ENCODE assay signal across 32 cellular contexts in the genomic region with DNA sequence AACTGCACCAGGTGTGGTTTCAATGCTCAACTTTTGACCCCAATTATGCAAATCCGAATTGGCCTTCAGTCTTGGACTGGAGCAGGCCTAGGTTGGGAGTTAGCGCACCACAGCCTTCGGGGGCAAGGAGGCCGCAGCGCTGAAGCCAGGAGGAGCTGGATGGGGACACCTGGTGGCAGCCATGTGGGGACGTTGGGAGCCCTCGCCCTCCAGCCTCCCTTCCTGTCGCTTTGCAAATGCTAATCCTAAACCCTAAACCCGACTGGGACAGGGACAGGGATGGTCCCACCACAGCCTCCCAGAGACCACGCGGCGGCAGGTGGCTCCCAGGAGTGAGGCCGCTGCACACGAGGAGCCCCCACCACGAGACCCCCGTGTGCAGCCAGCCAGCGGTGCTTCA. TPM values are rescaled to one million over a fixed set of nuclear protein-coding genes. Genes with fewer than 3 reads are reported as not detected.
DNase-seq lines count a peak whose midpoint lies in the region; ATAC-seq, FAIRE-seq and TF ChIP-seq lines count a peak whose summit lies in the region.
"Had no signal": no experiment of that assay in that cellular context is flagged by ENCODE, and none has a peak within 500 bp of the region (broad histone marks: within the 10 kb centered on the region; RNA-seq: fewer than 3 reads in every experiment).

No MANE protein-coding gene starts in this region.

- H3K4me1 ChIP-seq in HepG2 (ENCODE audit: insufficient read depth, low read length) (peaks cover 20% of the 10 kb centered on the region), right lobe of liver (no peaks in the 10 kb centered on the region), OCI-LY7 (ENCODE audit: insufficient read depth, low read length, poor library complexity, severe bottlenecking) (peaks cover 22% of the 10 kb centered on the region), trophoblast cell (ENCODE audit: control insufficient read depth in 1 of 2, insufficient read depth in 2 of 2, low read length in 2 of 2) (no peaks in the 10 kb centered on the region)
- H3K4me1 ChIP-seq: adrenal gland, gastrocnemius medialis, HAP-1, sigmoid colon, vagina had no signal

- intact Hi-C loops in HepG2 (cut with micrococcal nuclease; ENCODE audit: unreplicated experiment) (no loop called here), right lobe of liver (cut with DNase I) (no loop called here), OCI-LY7 (cut with micrococcal nuclease; ENCODE audit: unreplicated experiment) (loop anchor here (10.0 kb wide), 1 partner anchor 848 kb away; no protein-coding TSS in a partner anchor), lower leg skin (cut with DNase I; ENCODE audit: low total_unique reads) (no loop called here)

- H3K36me3 ChIP-seq in HepG2 (replicated peaks in 1 of 2; ENCODE audit: control insufficient read depth in 1 of 2, insufficient read depth in 2 of 2, low read length in 2 of 2) (peaks cover 38 to 54% of the 10 kb centered on the region in 2 experiments), right lobe of liver (peaks cover 0 to 20% (median 0%) of the 10 kb centered on the region in 4 donors), OCI-LY7 (ENCODE audit: insufficient read depth, low read length) (peaks cover 94% of the 10 kb centered on the region), trophoblast cell (ENCODE audit: control insufficient read depth in 1 of 2, insufficient read depth in 2 of 2, low read length in 2 of 2) (peaks cover 48 to 56% of the 10 kb centered on the region in 2 experiments)

- no peak overlapping the region for H2BK12ac ChIP-seq in trophoblast cell (ENCODE audit: low read length)

- no peak overlapping the region for H4K12ac ChIP-seq in trophoblast cell (ENCODE audit: low read depth, low read length)

- ATAC-seq in HepG2 = peak; percentile 13; the same call in 2 of the 3 replicates
- no peak for ATAC-seq in right lobe of liver
- ATAC-seq: activated CD4-positive, alpha-beta T cell treated with anti-CD3 and anti-CD28 coated beads for 36 hours; activated CD8-positive, alpha-beta T cell treated with anti-CD3 and anti-CD28 coated beads for 36 hours; gastrocnemius medialis; left lobe of liver; stimulated activated naive CD8-positive, alpha-beta T cell treated with anti-CD3 and anti-CD28 coated beads, Interleukin-15, amount 100 ng/mL, for 72 hours had no signal

- no peak overlapping the region for H3K23ac ChIP-seq in trophoblast cell (ENCODE audit: low read length)

- no peak overlapping the region for H3K27ac ChIP-seq in HepG2 (ENCODE audit: extremely low read length, insufficient read depth, low read length)
- H3K27ac ChIP-seq in right lobe of liver = no peak overlapping the region
- H3K27ac ChIP-seq in OCI-LY7 (ENCODE audit: low read depth, low read length, poor library complexity, severe bottlenecking) = no peak overlapping the region
- H3K27ac ChIP-seq in trophoblast cell (ENCODE audit: low read depth, low read length) = no peak overlapping the region
- H3K27ac ChIP-seq: adrenal gland, gastrocnemius medialis, HL-60, sigmoid colon, thoracic aorta, vagina had no signal

- H4K8ac ChIP-seq in trophoblast cell (ENCODE audit: low read depth, low read length) = no peak overlapping the region

- 94% methylated on average over 13 of the region's 17 CpGs for WGBS in HepG2 (ENCODE audit: low lambda C conversion rate)
- WGBS in right lobe of liver (ENCODE audit: insufficient coverage, low coverage, low lambda C conversion rate, missing lambda C conversion rate) = no CpG with 5 or more reads among the region's 17 CpGs
- WGBS in lower leg skin, 2 donors = 89 to 91% methylated on average over 15 to 17 of the region's 17 CpGs
- no CpG with 5 or more reads among the region's 17 CpGs for WGBS in trophoblast cell (ENCODE audit: extremely low coverage, insufficient coverage, insufficient read length)

- POLR2A ChIA-PET in HepG2 (lab: Yijun Ruan, JAX) = interaction anchor here (0.5 to 2.0 kb wide), 2 partner anchors 59 to 197 kb away, joined by 3 to 9 read pairs; a partner anchor contains a TSS
- POLR2A ChIA-PET in OCI-LY7 (lab: Charles Lee) = no interaction called here

- TF ChIP-seq CTCF in HepG2 (CRISPR knock-in tag; IDR thresholded peaks at IDR 0.05) = peak; percentile 43; the same call in 1 of the 2 replicates
- TF ChIP-seq CTCF in right lobe of liver (IDR thresholded peaks at IDR 0.05) = no peak
- TF ChIP-seq CTCF in OCI-LY7 (conservative IDR thresholded peaks at IDR 0.05; ENCODE audit: low read length) = 0 out of 2 replicates have a peak, but pooled peaks have one; percentile 13
- no peak for TF ChIP-seq CTCF in lower leg skin (IDR thresholded peaks at IDR 0.05)

- no peak overlapping the region for H3K14ac ChIP-seq in trophoblast cell (ENCODE audit: low read length)

- TF ChIP-seq POLR2A in HepG2 (IDR thresholded peaks at IDR 0.05; ENCODE audit: insufficient read depth in 1 of 2, low read depth in 2 of 2, low read length in 2 of 2) (no peak), right lobe of liver (IDR thresholded peaks at IDR 0.05) (no peak), lower leg skin (IDR thresholded peaks at IDR 0.05) (no peak)

- DNase-seq in HepG2 (ENCODE audit: low spot score) = no peak
- no peak for DNase-seq in right lobe of liver
- no peak for DNase-seq in OCI-LY7 (ENCODE audit: low spot score)
- peak; percentile 9 for DNase-seq in iPS DF 19.7 (ENCODE audit: low read depth, low spot score)
- DNase-seq in NOMO-1 treated with DMSO at 0.1 percent for 48 hours (lab: John Stamatoyannopoulos, UW; ENCODE audit: unreplicated experiment) = no peak
- no peak for DNase-seq in lower leg skin (ENCODE audit: low spot score in 2 of 2)
- no peak for DNase-seq in NCI-H2171 treated with DMSO at 0.1 percent for 48 hours (lab: John Stamatoyannopoulos, UW)
- DNase-seq in trophoblast cell = no peak
- DNase-seq: ACHN; activated CD4-positive, alpha-beta T cell treated with anti-CD3 and anti-CD28 coated beads for 36 hours; activated CD8-positive, alpha-beta memory T cell treated with anti-CD3 and anti-CD28 coated beads, Interleukin-2, amount 50 U/mL, for 48 hours; activated CD8-positive, alpha-beta T cell treated with anti-CD3 and anti-CD28 coated beads for 36 hours; activated naive CD4-positive, alpha-beta T cell treated with anti-CD3 and anti-CD28 coated beads, Interleukin-2, amount 10 ng/mL, durations not matched to agents 7 days and 5 days; adrenal gland; CD8-positive, alpha-beta memory T cell; gastrocnemius medialis; MM.1S; NCI-H1105 treated with DMSO at 0.1 percent for 48 hours; NCI-H446 treated with DMSO at 0.1 percent for 48 hours; NK-92 treated with Interleukin-12 subunit alpha and Interleukin-12 subunit beta, amount 100 ng/mL, for 24 hours; SIG-M5; sigmoid colon; stimulated activated CD4-positive, alpha-beta T cell treated with anti-CD3 and anti-CD28 coated beads, Interleukin-12 subunit alpha, Interleukin-12 subunit beta, amount 100 ng/mL, for 4 hours; stimulated activated CD4-positive, alpha-beta T cell treated with anti-CD3 and anti-CD28 coated beads, Interleukin-2, amount 100 ng/mL, for 48 hours; stimulated activated naive CD8-positive, alpha-beta T cell treated with anti-CD3 and anti-CD28 coated beads, Interleukin-15, amount 100 ng/mL, for 72 hours had no signal

- no peak for TF ChIP-seq RAD21 in HepG2 (CRISPR knock-in tag; IDR thresholded peaks at IDR 0.05)

- H4K20me1 ChIP-seq in HepG2 (ENCODE audit: insufficient read depth, low read length) (peaks cover 20% of the 10 kb centered on the region), OCI-LY7 (ENCODE audit: insufficient read depth, low read length) (no peaks in the 10 kb centered on the region)

- H3K9me2 ChIP-seq in OCI-LY7 (ENCODE audit: insufficient read depth, low read length) = no peaks in the 10 kb centered on the region

- no peak for FAIRE-seq in HepG2 (lab: Jason Lieb, UNC)
- FAIRE-seq: GM12891, RCC 7860 had no signal

- H3K18ac ChIP-seq in trophoblast cell (ENCODE audit: low read length) = no peak overlapping the region

- BruUV-seq in HepG2 (replicated peaks; lab: Mats Ljungman, UMichigan) (no TSS peak), OCI-LY7 (replicated peaks; lab: Mats Ljungman, UMichigan) (no TSS peak)

- H3K9me3 ChIP-seq in HepG2 (ENCODE audit: low read length) (no peaks in the 10 kb centered on the region), right lobe of liver (no peaks in the 10 kb centered on the region), OCI-LY7 (ENCODE audit: low read length) (no peaks in the 10 kb centered on the region), trophoblast cell (ENCODE audit: insufficient read depth, low read depth, low read length) (peaks cover 5% of the 10 kb centered on the region)
- H3K9me3 ChIP-seq: adrenal gland, gastrocnemius medialis, HAP-1, sigmoid colon, thoracic aorta, vagina had no signal

- H3K9ac ChIP-seq in HepG2 (ENCODE audit: insufficient read depth, low read depth, low read length) (no peak overlapping the region), trophoblast cell (ENCODE audit: low read length) (no peak overlapping the region)

- H3K4me2 ChIP-seq in HepG2 (ENCODE audit: low read depth, low read length) (no peak overlapping the region), OCI-LY7 (ENCODE audit: low read length) (no peak overlapping the region), trophoblast cell (ENCODE audit: low read length) (no peak overlapping the region)

- H4K91ac ChIP-seq in trophoblast cell (ENCODE audit: low read depth, low read length) = no peak overlapping the region

- H3K27me3 ChIP-seq in HepG2 (ENCODE audit: control insufficient read depth in 1 of 2, insufficient read depth in 2 of 2, low read length in 2 of 2) = no peaks in the 10 kb centered on the region
- no peaks in the 10 kb centered on the region for H3K27me3 ChIP-seq in right lobe of liver
- H3K27me3 ChIP-seq in trophoblast cell (ENCODE audit: insufficient read depth, low read length) = no peaks in the 10 kb centered on the region
- H3K27me3 ChIP-seq: adrenal gland, gastrocnemius medialis, sigmoid colon, vagina had no signal

- no peak overlapping the region for H3K4me3 ChIP-seq in HepG2 (replicated peaks in 1 of 3; ENCODE audit: insufficient read depth in 1 of 3, low read depth in 2 of 3, low read length in 3 of 3)
- H3K4me3 ChIP-seq in right lobe of liver = no peak overlapping the region
- H3K4me3 ChIP-seq in OCI-LY7 (ENCODE audit: low read depth, low read length, poor library complexity, severe bottlenecking) = no peak overlapping the region
- no peak overlapping the region for H3K4me3 ChIP-seq in lower leg skin (ENCODE audit: low read depth, poor library complexity, severe bottlenecking)
- H3K4me3 ChIP-seq in trophoblast cell (ENCODE audit: low read depth, low read length) = no peak overlapping the region
- H3K4me3 ChIP-seq: adrenal gland, gastrocnemius medialis, HAP-1, sigmoid colon, thoracic aorta, vagina had no signal

- CTCF ChIA-PET in HepG2 (lab: Yijun Ruan, JAX; ENCODE audit: low intra/inter-chr PET ratio, low total read pairs) = no interaction called here
- CTCF ChIA-PET in OCI-LY7 (lab: Charles Lee; ENCODE audit: unreplicated experiment) = no interaction called here

- no peaks in the 10 kb centered on the region for H3K79me1 ChIP-seq in trophoblast cell (ENCODE audit: low read length)

- TF ChIP-seq EP300 in HepG2 (IDR thresholded peaks at IDR 0.05; ENCODE audit: low read depth in 2 of 2, low read length in 2 of 2) = no peak
- no peak for TF ChIP-seq EP300 in HepG2 (CRISPR knock-in tag; IDR thresholded peaks at IDR 0.05; ENCODE audit: borderline replicate concordance)

- H2AFZ ChIP-seq in HepG2 (ENCODE audit: low read length) (no peak overlapping the region), OCI-LY7 (ENCODE audit: low read length) (no peak overlapping the region), trophoblast cell (ENCODE audit: insufficient read depth, low read length, poor library complexity) (no peak overlapping the region)

- H2BK5ac ChIP-seq in trophoblast cell (ENCODE audit: low read depth, low read length, poor library complexity) = no peak overlapping the region

- H3K4ac ChIP-seq in trophoblast cell (ENCODE audit: low read depth, low read length) = no peak overlapping the region

- H2BK120ac ChIP-seq in trophoblast cell (ENCODE audit: insufficient read depth, low read length, poor library complexity) = no peak overlapping the region

- in situ Hi-C loops in HepG2 (cut with HindIII; ENCODE audit: extremely low pct_ligation_motif_present, low pct_unique_long_range_greater_than_20kb) = no loop called here

- H3K79me2 ChIP-seq in HepG2 (ENCODE audit: insufficient read depth, low read length) (no peaks in the 10 kb centered on the region), OCI-LY7 (ENCODE audit: insufficient read depth, low read depth, low read length) (peaks cover 3% of the 10 kb centered on the region; the same call in 1 of the 2 replicates), trophoblast cell (ENCODE audit: control insufficient read depth, insufficient read depth, low read length, poor library complexity) (no peaks in the 10 kb centered on the region)

- H2AK5ac ChIP-seq in trophoblast cell (ENCODE audit: low read length) = no peak overlapping the region

RNA-seq across cellular contexts. Expression of a gene that starts 58.7 kb away (rescaled TPM):
- total RNA-seq in HepG2 (2016; rRNA removed; fragmentation: Illumina TruSeq; extraction: Trizol) (26.7 and 31.8 TPM in 2 replicates), right lobe of liver (10 to 100 TPM; 11.6 to 22.7 (median 14.4) TPM), OCI-LY7 (2022) (213 and 233 TPM in 2 replicates), lower leg skin (10 to 100 TPM; 25.8 to 70.0 (median 38.1) TPM)
- 19.6 and 21.0 TPM in 2 replicates for total RNA-seq in HepG2 (2016; cell fraction: cytosol; rRNA removed; fragmentation: Illumina TruSeq; extraction: Trizol; ENCODE audit: low read depth)
- total RNA-seq in HepG2 (2016; cell fraction: insoluble cytoplasmic fraction; rRNA removed; fragmentation: Illumina TruSeq; extraction: Trizol) = 27.2 and 34.0 TPM in 2 replicates
- total RNA-seq in HepG2 (2016; cell fraction: membrane; rRNA removed; fragmentation: Illumina TruSeq; extraction: Trizol) = 12.7 and 13.0 TPM in 2 replicates
- 35.2 and 38.5 TPM in 2 replicates for total RNA-seq in HepG2 (2016; cell fraction: nucleus; rRNA removed; fragmentation: Illumina TruSeq; extraction: Trizol)
- polyA plus RNA-seq in HepG2 (2011; rRNA removed) = 18.7 and 22.7 TPM in 2 replicates
- 8.9 and 14.1 TPM in 2 replicates for polyA plus RNA-seq in HepG2 (2011; cell fraction: cytosol; rRNA removed)
- 122 TPM in 2 replicates for polyA plus RNA-seq in HepG2 (2011; cell fraction: nucleus; rRNA removed)
- 24.2 and 33.3 TPM in 2 replicates for polyA plus RNA-seq in HepG2 (2012)
- 3.6 TPM in 2 replicates for polyA plus RNA-seq in HepG2 (2016; cell fraction: cytosol; fragmentation: Illumina TruSeq; extraction: Trizol; ENCODE audit: low read depth)
- polyA plus RNA-seq in HepG2 (2016; cell fraction: insoluble cytoplasmic fraction; fragmentation: Illumina TruSeq; extraction: Trizol; ENCODE audit: low read depth) = 25.4 and 27.5 TPM in 2 replicates
- polyA plus RNA-seq in HepG2 (2016; cell fraction: membrane; fragmentation: Illumina TruSeq; extraction: Trizol; ENCODE audit: low read depth) = 6.5 and 8.9 TPM in 2 replicates
- polyA plus RNA-seq in HepG2 (2016; cell fraction: nucleus; fragmentation: Illumina TruSeq; extraction: Trizol; ENCODE audit: insufficient read depth, low read depth) = 82.6 and 96.2 TPM in 2 replicates
- polyA minus RNA-seq in HepG2 (2011; rRNA and poly(A)+ RNA removed; ENCODE audit: low replicate concordance) = 24.4 and 42.1 TPM in 2 replicates
- 8.9 and 11.7 TPM in 2 replicates for polyA minus RNA-seq in HepG2 (2011; cell fraction: cytosol; rRNA and poly(A)+ RNA removed)
- 42.6 and 46.6 TPM in 2 replicates for polyA minus RNA-seq in HepG2 (2011; cell fraction: nucleus; rRNA and poly(A)+ RNA removed)
- 146 and 147 TPM in 2 replicates for total RNA-seq in OCI-LY7 (2014; rRNA removed; shearing (Covaris generic))
- 12.8 and 14.2 TPM in 2 replicates for polyA plus RNA-seq in trophoblast cell (2013)

Comparison
In these comparisons a context has a peak if more than half of its experiments do, and no peak if none do; other contexts are left out.
1. CTCF ChIP-seq: peak in HepG2 (single experiment) and OCI-LY7 (single experiment); none in right lobe of liver (0 of 4) and lower leg skin (0 of 3).